18 cellular contexts compared by ENCODE assay signal in genomic region chr17:34177642-34178041, GRCh38.
DNase-seq lines count a peak whose midpoint lies in the region; TF ChIP-seq lines count a peak whose summit lies in the region.
"Had no signal": no experiment of that assay in that cellular context is flagged by ENCODE, and none has a peak within 500 bp of the region (broad histone marks: within the 10 kb centered on the region; RNA-seq: fewer than 3 reads in every experiment).

No MANE protein-coding gene starts in this region.

- no peaks in the 10 kb centered on the region for H3K36me3 ChIP-seq in KOPT-K1 (ENCODE audit: insufficient read depth, low read length)
- H3K36me3 ChIP-seq: upper lobe of right lung had no signal

- no peak for TF ChIP-seq CTCF in CD14-positive monocyte (IDR thresholded peaks at IDR 0.05)

- H3K36me3 Mint-ChIP-seq in CD14-positive monocyte: no peaks in the 10 kb centered on the region
- H3K36me3 Mint-ChIP-seq in activated T-helper 2 cell treated with anti-CD3 and anti-CD28 coated beads, Interferon-gamma antibody, Interleukin-2, Interleukin-4, amounts not matched to agents 10 μg/mL and 5 μg/mL and 100 μg/mL, durations not matched to agents 14 hours and 24 hours and 36 hours (ENCODE audit: low read depth): no peaks in the 10 kb centered on the region

- peak overlapping the region; percentile 42 for H3K27ac ChIP-seq in KOPT-K1 (ENCODE audit: low read depth, low read length, poor library complexity, severe bottlenecking)
- H3K27ac ChIP-seq: HL-60, psoas muscle, upper lobe of right lung had no signal

- H3K9me3 ChIP-seq in KOPT-K1 (ENCODE audit: insufficient read depth, low read length, poor library complexity, severe bottlenecking): peaks cover 7% of the 10 kb centered on the region
- H3K9me3 ChIP-seq: psoas muscle, upper lobe of right lung had no signal

- no peak for DNase-seq in CD14-positive monocyte (ENCODE audit: low spot score)
- DNase-seq in fibroblast of gingiva (ENCODE audit: low read depth): peak; percentile 63
- peak; percentile 9 for DNase-seq in renal cortical epithelial cell (ENCODE audit: low read depth)
- no peak for DNase-seq in GM19238 (ENCODE audit: insufficient read length, low spot score)
- no peak for DNase-seq in activated T-helper 2 cell treated with anti-CD3 and anti-CD28 coated beads, Interferon-gamma antibody, Interleukin-2, Interleukin-4, amounts not matched to agents 10 μg/mL and 5 μg/mL and 100 μg/mL, durations not matched to agents 14 hours and 24 hours and 36 hours (ENCODE audit: low spot score)
- DNase-seq in NCI-H146 treated with DMSO at 0.1 percent for 48 hours (lab: John Stamatoyannopoulos, UW; ENCODE audit: unreplicated experiment): no peak
- DNase-seq: activated CD4-positive, alpha-beta T cell treated with anti-CD3 and anti-CD28 coated beads, Interleukin-2, amount 50 U/mL, for 4 hours; anterior cingulate cortex; kidney; NCI-H2081 treated with DMSO at 0.1 percent for 48 hours; NK-92 treated with Interleukin-12 subunit alpha and Interleukin-12 subunit beta, amount 100 ng/mL, for 24 hours; psoas muscle; SHP77 treated with DMSO at 0.1 percent for 48 hours; upper lobe of right lung had no signal

- intact Hi-C loops in CD14-positive monocyte (cut with micrococcal nuclease): no loop called here
- intact Hi-C loops in activated T-helper 2 cell treated with anti-CD3 and anti-CD28 coated beads, Interferon-gamma antibody, Interleukin-2, Interleukin-4, amounts not matched to agents 10 μg/mL and 5 μg/mL and 100 μg/mL, durations not matched to agents 14 hours and 24 hours and 36 hours (cut with micrococcal nuclease): no loop called here

- H3K27ac Mint-ChIP-seq in CD14-positive monocyte: peak overlapping the region in 4 of 7 donors; percentile 27 to 82 (median 31)
- no peak overlapping the region for H3K27ac Mint-ChIP-seq in activated T-helper 2 cell treated with anti-CD3 and anti-CD28 coated beads, Interferon-gamma antibody, Interleukin-2, Interleukin-4, amounts not matched to agents 10 μg/mL and 5 μg/mL and 100 μg/mL, durations not matched to agents 14 hours and 24 hours and 36 hours
- H3K27ac Mint-ChIP-seq: activated T-helper 17 cell treated with anti-CD3 and anti-CD28 coated beads, Interleukin-2, amount 50 U/mL, for 72 hours; T-helper 2 cell treated with Interferon-gamma antibody and Interleukin-4, amounts not matched to agents 5 μg/mL and 100 μg/mL, for 36 hours had no signal

- no peaks in the 10 kb centered on the region for H3K9me3 Mint-ChIP-seq in CD14-positive monocyte
- H3K9me3 Mint-ChIP-seq in activated T-helper 2 cell treated with anti-CD3 and anti-CD28 coated beads, Interferon-gamma antibody, Interleukin-2, Interleukin-4, amounts not matched to agents 10 μg/mL and 5 μg/mL and 100 μg/mL, durations not matched to agents 14 hours and 24 hours and 36 hours: no peaks in the 10 kb centered on the region
- H3K9me3 Mint-ChIP-seq: activated T-helper 17 cell treated with anti-CD3 and anti-CD28 coated beads, Interleukin-2, amount 50 U/mL, for 72 hours; T-helper 2 cell treated with Interferon-gamma antibody and Interleukin-4, amounts not matched to agents 5 μg/mL and 100 μg/mL, for 36 hours had no signal

- H3K27me3 Mint-ChIP-seq in CD14-positive monocyte (ENCODE audit: low read depth in 3 of 3): peaks cover 2 to 3% (median 2%) of the 10 kb centered on the region in 3 donors
- H3K27me3 Mint-ChIP-seq in activated T-helper 2 cell treated with anti-CD3 and anti-CD28 coated beads, Interferon-gamma antibody, Interleukin-2, Interleukin-4, amounts not matched to agents 10 μg/mL and 5 μg/mL and 100 μg/mL, durations not matched to agents 14 hours and 24 hours and 36 hours (ENCODE audit: low read depth): peaks cover 25% of the 10 kb centered on the region

- peaks cover 55% of the 10 kb centered on the region for H3K4me1 Mint-ChIP-seq in CD14-positive monocyte
- H3K4me1 Mint-ChIP-seq in activated T-helper 2 cell treated with anti-CD3 and anti-CD28 coated beads, Interferon-gamma antibody, Interleukin-2, Interleukin-4, amounts not matched to agents 10 μg/mL and 5 μg/mL and 100 μg/mL, durations not matched to agents 14 hours and 24 hours and 36 hours (ENCODE audit: low read depth): peaks cover 3% of the 10 kb centered on the region
- H3K4me1 Mint-ChIP-seq: activated T-helper 17 cell treated with anti-CD3 and anti-CD28 coated beads, Interleukin-2, amount 50 U/mL, for 72 hours had no signal

- H3K4me3 Mint-ChIP-seq in CD14-positive monocyte: no peak overlapping the region
- no peak overlapping the region for H3K4me3 Mint-ChIP-seq in activated T-helper 2 cell treated with anti-CD3 and anti-CD28 coated beads, Interferon-gamma antibody, Interleukin-2, Interleukin-4, amounts not matched to agents 10 μg/mL and 5 μg/mL and 100 μg/mL, durations not matched to agents 14 hours and 24 hours and 36 hours (ENCODE audit: low read depth)
- H3K4me3 Mint-ChIP-seq: activated T-helper 17 cell treated with anti-CD3 and anti-CD28 coated beads, Interleukin-2, amount 50 U/mL, for 72 hours; T-helper 2 cell treated with Interferon-gamma antibody and Interleukin-4, amounts not matched to agents 5 μg/mL and 100 μg/mL, for 36 hours had no signal

Comparison
In these comparisons a context has a peak if more than half of its experiments do, and no peak if none do; other contexts are left out.
1. DNase-seq: peak in fibroblast of gingiva (single experiment) and renal cortical epithelial cell (single experiment); none in CD14-positive monocyte (single experiment), GM19238 (single experiment), activated T-helper 2 cell treated with anti-CD3 and anti-CD28 coated beads, Interferon-gamma antibody, Interleukin-2, Interleukin-4, amounts not matched to agents 10 μg/mL and 5 μg/mL and 100 μg/mL, durations not matched to agents 14 hours and 24 hours and 36 hours (single experiment) and NCI-H146 treated with DMSO at 0.1 percent for 48 hours (single experiment).